ENCODE assay signal across 1 cellular context in genomic region chr1:231357831-231358354, GRCh38.
A peak's percentile ranks its signal among the peaks of the same experiment; 100 is the strongest.
TF ChIP-seq lines count a peak whose summit lies in the region.

No MANE protein-coding gene starts in this region.

TF ChIP-seq in HEK293, 187 proteins besides CTCF, POLR2A, EP300 and RAD21 (continued from another document):
- TF ChIP-seq, protein P1, sequence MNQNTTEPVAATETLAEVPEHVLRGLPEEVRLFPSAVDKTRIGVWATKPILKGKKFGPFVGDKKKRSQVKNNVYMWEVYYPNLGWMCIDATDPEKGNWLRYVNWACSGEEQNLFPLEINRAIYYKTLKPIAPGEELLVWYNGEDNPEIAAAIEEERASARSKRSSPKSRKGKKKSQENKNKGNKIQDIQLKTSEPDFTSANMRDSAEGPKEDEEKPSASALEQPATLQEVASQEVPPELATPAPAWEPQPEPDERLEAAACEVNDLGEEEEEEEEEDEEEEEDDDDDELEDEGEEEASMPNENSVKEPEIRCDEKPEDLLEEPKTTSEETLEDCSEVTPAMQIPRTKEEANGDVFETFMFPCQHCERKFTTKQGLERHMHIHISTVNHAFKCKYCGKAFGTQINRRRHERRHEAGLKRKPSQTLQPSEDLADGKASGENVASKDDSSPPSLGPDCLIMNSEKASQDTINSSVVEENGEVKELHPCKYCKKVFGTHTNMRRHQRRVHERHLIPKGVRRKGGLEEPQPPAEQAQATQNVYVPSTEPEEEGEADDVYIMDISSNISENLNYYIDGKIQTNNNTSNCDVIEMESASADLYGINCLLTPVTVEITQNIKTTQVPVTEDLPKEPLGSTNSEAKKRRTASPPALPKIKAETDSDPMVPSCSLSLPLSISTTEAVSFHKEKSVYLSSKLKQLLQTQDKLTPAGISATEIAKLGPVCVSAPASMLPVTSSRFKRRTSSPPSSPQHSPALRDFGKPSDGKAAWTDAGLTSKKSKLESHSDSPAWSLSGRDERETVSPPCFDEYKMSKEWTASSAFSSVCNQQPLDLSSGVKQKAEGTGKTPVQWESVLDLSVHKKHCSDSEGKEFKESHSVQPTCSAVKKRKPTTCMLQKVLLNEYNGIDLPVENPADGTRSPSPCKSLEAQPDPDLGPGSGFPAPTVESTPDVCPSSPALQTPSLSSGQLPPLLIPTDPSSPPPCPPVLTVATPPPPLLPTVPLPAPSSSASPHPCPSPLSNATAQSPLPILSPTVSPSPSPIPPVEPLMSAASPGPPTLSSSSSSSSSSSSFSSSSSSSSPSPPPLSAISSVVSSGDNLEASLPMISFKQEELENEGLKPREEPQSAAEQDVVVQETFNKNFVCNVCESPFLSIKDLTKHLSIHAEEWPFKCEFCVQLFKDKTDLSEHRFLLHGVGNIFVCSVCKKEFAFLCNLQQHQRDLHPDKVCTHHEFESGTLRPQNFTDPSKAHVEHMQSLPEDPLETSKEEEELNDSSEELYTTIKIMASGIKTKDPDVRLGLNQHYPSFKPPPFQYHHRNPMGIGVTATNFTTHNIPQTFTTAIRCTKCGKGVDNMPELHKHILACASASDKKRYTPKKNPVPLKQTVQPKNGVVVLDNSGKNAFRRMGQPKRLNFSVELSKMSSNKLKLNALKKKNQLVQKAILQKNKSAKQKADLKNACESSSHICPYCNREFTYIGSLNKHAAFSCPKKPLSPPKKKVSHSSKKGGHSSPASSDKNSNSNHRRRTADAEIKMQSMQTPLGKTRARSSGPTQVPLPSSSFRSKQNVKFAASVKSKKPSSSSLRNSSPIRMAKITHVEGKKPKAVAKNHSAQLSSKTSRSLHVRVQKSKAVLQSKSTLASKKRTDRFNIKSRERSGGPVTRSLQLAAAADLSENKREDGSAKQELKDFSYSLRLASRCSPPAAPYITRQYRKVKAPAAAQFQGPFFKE (tag by site-specific recombination; IDR thresholded peaks at IDR 0.05; ENCODE audit: borderline replicate concordance): no peak
- TF ChIP-seq ZBTB21 (tag by site-specific recombination; IDR thresholded peaks at IDR 0.05) (no peak), ZNF335 (tag by site-specific recombination; conservative IDR thresholded peaks at IDR 0.05) (no peak), ZNF138 (tag by site-specific recombination; IDR thresholded peaks at IDR 0.05; ENCODE audit: borderline replicate concordance) (no peak), ZNF2 (tag by site-specific recombination; IDR thresholded peaks at IDR 0.05) (0 out of 2 replicates have a peak, but pooled peaks have one; percentile 77), ZNF121 (tag by site-specific recombination; IDR thresholded peaks at IDR 0.05) (no peak), ZNF670 (tag by site-specific recombination; IDR thresholded peaks at IDR 0.05; ENCODE audit: low read depth) (no peak), ZNF639 (tag by site-specific recombination; IDR thresholded peaks at IDR 0.05) (no peak; the same call in 1 of the 2 replicates), RBAK (tag by site-specific recombination; IDR thresholded peaks at IDR 0.05) (no peak), WT1 (tag by site-specific recombination; IDR thresholded peaks at IDR 0.05) (no peak), ZNF514 (tag by site-specific recombination; IDR thresholded peaks at IDR 0.05) (no peak), ZNF449 (tag by site-specific recombination; IDR thresholded peaks at IDR 0.05) (peak; percentile 38; the same call in 1 of the 2 replicates), ZNF175 (tag by site-specific recombination; IDR thresholded peaks at IDR 0.05) (no peak), ZBTB17 (tag by site-specific recombination; IDR thresholded peaks at IDR 0.05) (peak; percentile 87), ZNF777 (tag by site-specific recombination; IDR thresholded peaks at IDR 0.05; ENCODE audit: borderline replicate concordance) (no peak), ZNF629 (tag by site-specific recombination; IDR thresholded peaks at IDR 0.05) (peak; percentile 50), ZNF521 (tag by site-specific recombination; IDR thresholded peaks at IDR 0.05) (no peak), ZNF394 (tag by site-specific recombination; IDR thresholded peaks at IDR 0.05; ENCODE audit: borderline replicate concordance) (no peak; the same call in 1 of the 2 replicates)
- TF ChIP-seq, protein P2, sequence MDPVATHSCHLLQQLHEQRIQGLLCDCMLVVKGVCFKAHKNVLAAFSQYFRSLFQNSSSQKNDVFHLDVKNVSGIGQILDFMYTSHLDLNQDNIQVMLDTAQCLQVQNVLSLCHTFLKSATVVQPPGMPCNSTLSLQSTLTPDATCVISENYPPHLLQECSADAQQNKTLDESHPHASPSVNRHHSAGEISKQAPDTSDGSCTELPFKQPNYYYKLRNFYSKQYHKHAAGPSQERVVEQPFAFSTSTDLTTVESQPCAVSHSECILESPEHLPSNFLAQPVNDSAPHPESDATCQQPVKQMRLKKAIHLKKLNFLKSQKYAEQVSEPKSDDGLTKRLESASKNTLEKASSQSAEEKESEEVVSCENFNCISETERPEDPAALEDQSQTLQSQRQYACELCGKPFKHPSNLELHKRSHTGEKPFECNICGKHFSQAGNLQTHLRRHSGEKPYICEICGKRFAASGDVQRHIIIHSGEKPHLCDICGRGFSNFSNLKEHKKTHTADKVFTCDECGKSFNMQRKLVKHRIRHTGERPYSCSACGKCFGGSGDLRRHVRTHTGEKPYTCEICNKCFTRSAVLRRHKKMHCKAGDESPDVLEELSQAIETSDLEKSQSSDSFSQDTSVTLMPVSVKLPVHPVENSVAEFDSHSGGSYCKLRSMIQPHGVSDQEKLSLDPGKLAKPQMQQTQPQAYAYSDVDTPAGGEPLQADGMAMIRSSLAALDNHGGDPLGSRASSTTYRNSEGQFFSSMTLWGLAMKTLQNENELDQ (tag by site-specific recombination; IDR thresholded peaks at IDR 0.05; ENCODE audit: low read depth): no peak
- TF ChIP-seq, protein P3, sequence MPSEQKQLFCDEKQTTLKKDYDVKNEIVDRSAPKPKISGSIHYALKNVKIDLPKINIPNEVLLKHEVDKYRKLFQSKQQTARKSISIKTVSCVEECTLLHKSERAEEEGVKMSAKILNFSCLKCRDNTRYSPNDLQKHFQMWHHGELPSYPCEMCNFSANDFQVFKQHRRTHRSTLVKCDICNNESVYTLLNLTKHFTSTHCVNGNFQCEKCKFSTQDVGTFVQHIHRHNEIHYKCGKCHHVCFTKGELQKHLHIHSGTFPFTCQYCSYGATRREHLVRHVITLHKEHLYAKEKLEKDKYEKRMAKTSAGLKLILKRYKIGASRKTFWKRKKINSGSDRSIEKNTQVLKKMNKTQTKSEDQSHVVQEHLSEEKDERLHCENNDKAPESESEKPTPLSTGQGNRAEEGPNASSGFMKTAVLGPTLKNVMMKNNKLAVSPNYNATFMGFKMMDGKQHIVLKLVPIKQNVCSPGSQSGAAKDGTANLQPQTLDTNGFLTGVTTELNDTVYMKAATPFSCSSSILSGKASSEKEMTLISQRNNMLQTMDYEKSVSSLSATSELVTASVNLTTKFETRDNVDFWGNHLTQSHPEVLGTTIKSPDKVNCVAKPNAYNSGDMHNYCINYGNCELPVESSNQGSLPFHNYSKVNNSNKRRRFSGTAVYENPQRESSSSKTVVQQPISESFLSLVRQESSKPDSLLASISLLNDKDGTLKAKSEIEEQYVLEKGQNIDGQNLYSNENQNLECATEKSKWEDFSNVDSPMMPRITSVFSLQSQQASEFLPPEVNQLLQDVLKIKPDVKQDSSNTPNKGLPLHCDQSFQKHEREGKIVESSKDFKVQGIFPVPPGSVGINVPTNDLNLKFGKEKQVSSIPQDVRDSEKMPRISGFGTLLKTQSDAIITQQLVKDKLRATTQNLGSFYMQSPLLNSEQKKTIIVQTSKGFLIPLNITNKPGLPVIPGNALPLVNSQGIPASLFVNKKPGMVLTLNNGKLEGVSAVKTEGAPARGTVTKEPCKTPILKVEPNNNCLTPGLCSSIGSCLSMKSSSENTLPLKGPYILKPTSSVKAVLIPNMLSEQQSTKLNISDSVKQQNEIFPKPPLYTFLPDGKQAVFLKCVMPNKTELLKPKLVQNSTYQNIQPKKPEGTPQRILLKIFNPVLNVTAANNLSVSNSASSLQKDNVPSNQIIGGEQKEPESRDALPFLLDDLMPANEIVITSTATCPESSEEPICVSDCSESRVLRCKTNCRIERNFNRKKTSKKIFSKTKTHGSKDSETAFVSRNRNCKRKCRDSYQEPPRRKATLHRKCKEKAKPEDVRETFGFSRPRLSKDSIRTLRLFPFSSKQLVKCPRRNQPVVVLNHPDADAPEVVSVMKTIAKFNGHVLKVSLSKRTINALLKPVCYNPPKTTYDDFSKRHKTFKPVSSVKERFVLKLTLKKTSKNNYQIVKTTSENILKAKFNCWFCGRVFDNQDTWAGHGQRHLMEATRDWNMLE (tag by site-specific recombination; conservative IDR thresholded peaks at IDR 0.05; ENCODE audit: low read depth): no peak
- TF ChIP-seq, protein P4, sequence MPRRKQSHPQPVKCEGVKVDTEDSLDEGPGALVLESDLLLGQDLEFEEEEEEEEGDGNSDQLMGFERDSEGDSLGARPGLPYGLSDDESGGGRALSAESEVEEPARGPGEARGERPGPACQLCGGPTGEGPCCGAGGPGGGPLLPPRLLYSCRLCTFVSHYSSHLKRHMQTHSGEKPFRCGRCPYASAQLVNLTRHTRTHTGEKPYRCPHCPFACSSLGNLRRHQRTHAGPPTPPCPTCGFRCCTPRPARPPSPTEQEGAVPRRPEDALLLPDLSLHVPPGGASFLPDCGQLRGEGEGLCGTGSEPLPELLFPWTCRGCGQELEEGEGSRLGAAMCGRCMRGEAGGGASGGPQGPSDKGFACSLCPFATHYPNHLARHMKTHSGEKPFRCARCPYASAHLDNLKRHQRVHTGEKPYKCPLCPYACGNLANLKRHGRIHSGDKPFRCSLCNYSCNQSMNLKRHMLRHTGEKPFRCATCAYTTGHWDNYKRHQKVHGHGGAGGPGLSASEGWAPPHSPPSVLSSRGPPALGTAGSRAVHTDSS (tag by site-specific recombination; IDR thresholded peaks at IDR 0.05): no peak
